ENCODE assay signal across 10 cellular contexts in the genomic region with DNA sequence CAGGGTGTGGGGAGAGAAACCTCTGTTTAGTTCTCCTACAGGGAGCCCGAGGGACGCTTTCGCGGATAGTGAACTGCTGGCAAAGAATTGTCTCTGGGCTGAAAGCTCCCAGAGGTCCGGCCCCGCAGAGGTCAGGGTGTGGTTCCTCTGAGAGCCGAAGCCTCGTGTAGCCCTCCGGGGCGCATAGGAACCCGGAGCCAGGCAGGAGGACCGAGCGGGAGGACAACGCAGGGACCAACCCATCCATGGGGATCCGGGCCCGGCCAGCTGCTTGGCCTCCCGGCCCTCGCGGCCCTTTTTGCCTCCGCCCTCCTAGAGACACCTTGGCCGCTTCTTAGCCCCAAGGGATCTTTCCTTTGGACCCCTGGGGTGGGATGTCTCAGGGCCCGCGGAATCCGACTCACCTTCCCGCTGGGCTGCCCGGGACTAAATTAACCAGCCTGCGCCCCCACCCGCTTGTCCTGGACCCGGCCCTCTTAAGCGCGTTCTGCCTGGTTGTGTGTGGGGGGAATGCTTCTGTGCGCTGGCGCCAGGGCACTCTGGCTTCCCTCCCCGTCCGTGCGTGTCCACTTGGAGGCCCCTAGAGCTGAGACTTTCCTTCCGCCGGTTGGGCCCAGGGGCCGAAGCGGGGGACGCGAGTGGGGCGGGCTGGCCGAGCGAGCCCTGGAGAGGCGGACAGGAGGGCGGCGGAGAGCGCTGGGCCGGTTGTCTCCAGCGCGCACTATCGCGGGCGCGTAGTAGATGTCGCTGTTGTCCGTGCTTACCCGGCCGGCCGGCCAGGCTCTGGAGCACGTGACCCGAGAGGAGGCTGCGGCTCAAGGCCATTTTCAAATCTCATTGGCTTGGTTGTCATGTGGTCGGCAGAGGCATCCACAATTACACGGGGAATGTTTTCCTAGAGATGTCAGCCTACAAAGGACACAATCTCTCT. TPM values are rescaled to one million over a fixed set of nuclear protein-coding genes. Genes with fewer than 3 reads are reported as not detected.
DNase-seq lines count a peak whose midpoint lies in the region; ATAC-seq and TF ChIP-seq lines count a peak whose summit lies in the region.
"Had no signal": no experiment of that assay in that cellular context is flagged by ENCODE, and none has a peak within 500 bp of the region (broad histone marks: within the 10 kb centered on the region; RNA-seq: fewer than 3 reads in every experiment).

A gene (plus strand): TSS at position 896 of the 931 bp plus-strand sequence. CDS start 56 bp downstream, outside the sequence.

- no peaks in the 10 kb centered on the region for H3K4me1 ChIP-seq in aorta (ENCODE audit: control insufficient read depth in 1 of 2, insufficient read depth in 2 of 2, low read length in 2 of 2)

- peaks cover 3% of the 10 kb centered on the region for H3K36me3 Mint-ChIP-seq in activated naive CD8-positive, alpha-beta T cell treated with anti-CD3 and anti-CD28 coated beads, Interleukin-2, amount 10 ng/mL, durations not matched to agents 7 days and 5 days
- peaks cover 6% of the 10 kb centered on the region for H3K36me3 Mint-ChIP-seq in activated naive CD8-positive, alpha-beta T cell treated with anti-CD3 and anti-CD28 coated beads for 36 hours
- peaks cover 22% of the 10 kb centered on the region for H3K36me3 Mint-ChIP-seq in central memory CD8-positive, alpha-beta T cell (ENCODE audit: insufficient read depth)
- H3K36me3 Mint-ChIP-seq in CD14-positive monocyte: peaks cover 2 to 10% of the 10 kb centered on the region in 2 donors

- H3K9me3 ChIP-seq in aorta (ENCODE audit: control insufficient read depth, low read length): no peaks in the 10 kb centered on the region

- POLR2A ChIA-PET in activated naive CD8-positive, alpha-beta T cell treated with anti-CD3 and anti-CD28 coated beads, Interleukin-2, amount 10 ng/mL, durations not matched to agents 7 days and 5 days (lab: Charles Lee): no interaction called here

- H3K4me1 Mint-ChIP-seq in activated naive CD8-positive, alpha-beta T cell treated with anti-CD3 and anti-CD28 coated beads, Interleukin-2, amount 10 ng/mL, durations not matched to agents 7 days and 5 days: peaks cover 2% of the 10 kb centered on the region
- peaks cover 5% of the 10 kb centered on the region for H3K4me1 Mint-ChIP-seq in activated naive CD8-positive, alpha-beta T cell treated with anti-CD3 and anti-CD28 coated beads for 36 hours
- H3K4me1 Mint-ChIP-seq in central memory CD8-positive, alpha-beta T cell: peaks cover 16% of the 10 kb centered on the region
- H3K4me1 Mint-ChIP-seq in CD14-positive monocyte: peaks cover 12% of the 10 kb centered on the region

- H3K4me3 ChIP-seq in aorta (ENCODE audit: low read length in 2 of 2): no peak within 1 kb of the TSS

- peaks cover 8% of the 10 kb centered on the region for H3K9me3 Mint-ChIP-seq in activated naive CD8-positive, alpha-beta T cell treated with anti-CD3 and anti-CD28 coated beads, Interleukin-2, amount 10 ng/mL, durations not matched to agents 7 days and 5 days
- peaks cover 12% of the 10 kb centered on the region for H3K9me3 Mint-ChIP-seq in activated naive CD8-positive, alpha-beta T cell treated with anti-CD3 and anti-CD28 coated beads for 36 hours
- H3K9me3 Mint-ChIP-seq in central memory CD8-positive, alpha-beta T cell: no peaks in the 10 kb centered on the region
- H3K9me3 Mint-ChIP-seq in CD14-positive monocyte: peaks cover 4 to 49% (median 32%) of the 10 kb centered on the region in 7 donors

- WGBS in aorta, 2 donors: 7% methylated on average over 54 to 66 of the region's 66 CpGs

- no peak within 1 kb of the TSS for H3K4me3 Mint-ChIP-seq in activated naive CD8-positive, alpha-beta T cell treated with anti-CD3 and anti-CD28 coated beads, Interleukin-2, amount 10 ng/mL, durations not matched to agents 7 days and 5 days
- no peak within 1 kb of the TSS for H3K4me3 Mint-ChIP-seq in activated naive CD8-positive, alpha-beta T cell treated with anti-CD3 and anti-CD28 coated beads for 36 hours
- no peak within 1 kb of the TSS for H3K4me3 Mint-ChIP-seq in central memory CD8-positive, alpha-beta T cell
- peak within 1 kb of the TSS in 1 of 2 donors; percentile 85 for H3K4me3 Mint-ChIP-seq in CD14-positive monocyte

- TF ChIP-seq CTCF in CD14-positive monocyte (IDR thresholded peaks at IDR 0.05): no peak

- no peaks in the 10 kb centered on the region for H3K36me3 ChIP-seq in aorta (ENCODE audit: control insufficient read depth in 1 of 2, insufficient read depth in 2 of 2, low read length in 1 of 2)

- no peak within 1 kb of the TSS for H3K27ac ChIP-seq in aorta (ENCODE audit: low read depth in 1 of 2, low read length in 2 of 2)

- no peak for ATAC-seq in activated naive CD8-positive, alpha-beta T cell treated with anti-CD3 and anti-CD28 coated beads, Interleukin-2, amount 10 ng/mL, durations not matched to agents 7 days and 5 days (ENCODE audit: low read depth)
- ATAC-seq in central memory CD8-positive, alpha-beta T cell (replicated peaks; ENCODE audit: extremely low read depth, poor library complexity, severe bottlenecking): no peak
- ATAC-seq in aorta (ENCODE audit: low FRiP score) (peak; percentile 87), HG03460 (IDR thresholded peaks at IDR 0.05; ENCODE audit: unreplicated experiment) (no peak)

- DNase-seq in activated naive CD8-positive, alpha-beta T cell treated with anti-CD3 and anti-CD28 coated beads, Interleukin-2, amount 10 ng/mL, durations not matched to agents 7 days and 5 days: no peak
- DNase-seq in activated naive CD8-positive, alpha-beta T cell treated with anti-CD3 and anti-CD28 coated beads for 36 hours: no peak
- no peak for DNase-seq in central memory CD8-positive, alpha-beta T cell (ENCODE audit: low spot score in 2 of 2)
- DNase-seq in mesenteric fat pad (ENCODE audit: low spot score): peak; percentile 90
- peak in 1 of 2 donors; percentile 89 for DNase-seq in aorta
- no peak for DNase-seq in CD14-positive monocyte (ENCODE audit: low spot score)
- DNase-seq in activated CD4-positive, alpha-beta T cell treated with anti-CD3 and anti-CD28 coated beads for 1 hour: no peak
- DNase-seq: Calu3, NCI-H146 had no signal

- H3K27me3 ChIP-seq in aorta (ENCODE audit: control insufficient read depth in 1 of 2, insufficient read depth in 2 of 2, low read length in 1 of 2): no peaks in the 10 kb centered on the region

- intact Hi-C loops in aorta (cut with DNase I) (loop anchor here in 1 of 2 donors (5.0 kb wide), 1 partner anchor 1031 kb away; no protein-coding TSS in a partner anchor), CD14-positive monocyte (cut with micrococcal nuclease) (no loop called here)

- H3K27ac Mint-ChIP-seq in activated naive CD8-positive, alpha-beta T cell treated with anti-CD3 and anti-CD28 coated beads, Interleukin-2, amount 10 ng/mL, durations not matched to agents 7 days and 5 days: peak within 1 kb of the TSS; percentile 61
- no peak within 1 kb of the TSS for H3K27ac Mint-ChIP-seq in activated naive CD8-positive, alpha-beta T cell treated with anti-CD3 and anti-CD28 coated beads for 36 hours
- peak within 1 kb of the TSS; percentile 21 for H3K27ac Mint-ChIP-seq in central memory CD8-positive, alpha-beta T cell (ENCODE audit: low read depth)
- H3K27ac Mint-ChIP-seq in CD14-positive monocyte: peak within 1 kb of the TSS in 1 of 7 donors; percentile 47

- H3K27me3 Mint-ChIP-seq in activated naive CD8-positive, alpha-beta T cell treated with anti-CD3 and anti-CD28 coated beads, Interleukin-2, amount 10 ng/mL, durations not matched to agents 7 days and 5 days: peaks cover 96% of the 10 kb centered on the region
- peaks cover 100% of the 10 kb centered on the region for H3K27me3 Mint-ChIP-seq in activated naive CD8-positive, alpha-beta T cell treated with anti-CD3 and anti-CD28 coated beads for 36 hours
- peaks cover 96% of the 10 kb centered on the region for H3K27me3 Mint-ChIP-seq in central memory CD8-positive, alpha-beta T cell
- H3K27me3 Mint-ChIP-seq in CD14-positive monocyte (ENCODE audit: low read depth in 3 of 3): peaks cover 95 to 99% (median 98%) of the 10 kb centered on the region in 3 donors

RNA-seq across cellular contexts. Expression of the gene that starts here (rescaled TPM):
- total RNA-seq in activated naive CD8-positive, alpha-beta T cell treated with anti-CD3 and anti-CD28 coated beads, Interleukin-2, amount 10 ng/mL, durations not matched to agents 7 days and 5 days: not detected
- not detected for total RNA-seq in activated naive CD8-positive, alpha-beta T cell treated with anti-CD3 and anti-CD28 coated beads for 36 hours
- total RNA-seq in mesenteric fat pad (1.7 TPM), aorta (1 to 10 TPM in 1 of 2 donors, not detected in 1; 1.4 TPM)
- polyA plus RNA-seq in aorta (not detected), CD14-positive monocyte (not detected)
- total RNA-seq: Calu3 had no signal
